In the genomic region with DNA sequence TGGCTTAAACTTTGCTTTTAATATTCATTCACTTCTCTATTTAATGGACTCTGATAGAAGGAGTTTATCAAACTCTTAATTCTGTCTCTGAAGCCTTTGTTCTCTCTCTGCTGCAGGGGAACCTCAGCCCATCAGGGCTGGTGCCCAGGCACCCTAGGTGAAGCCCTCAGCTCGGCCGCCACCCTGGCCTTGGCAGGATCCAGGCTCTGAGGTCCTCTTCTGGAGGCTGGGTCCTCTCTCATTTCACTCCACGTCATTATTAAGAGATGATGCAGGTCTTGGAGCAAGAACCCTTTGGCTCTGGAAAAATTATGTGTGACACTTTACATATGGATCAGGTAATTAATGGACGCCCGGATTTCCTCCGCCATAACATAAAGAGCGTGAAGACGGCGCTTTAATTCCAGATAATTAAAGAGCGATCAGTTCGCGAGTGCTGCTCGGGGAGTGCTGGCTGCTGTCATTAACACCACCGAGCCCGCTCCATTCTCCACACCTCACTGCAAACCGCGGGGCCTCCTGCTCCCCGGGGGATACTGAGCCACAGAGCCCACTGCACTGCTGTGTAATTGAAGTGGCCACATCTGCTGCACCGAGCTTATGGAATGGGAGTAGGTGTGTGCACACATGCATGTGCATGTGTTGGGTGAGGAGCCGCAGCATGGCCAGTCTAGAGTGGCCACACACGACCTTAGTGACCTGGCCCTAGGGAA, we compare ENCODE assay signal across 12 cellular contexts.
"Had no signal": no experiment of that assay in that cellular context is flagged by ENCODE, and none has a peak within 500 bp of the region (broad histone marks: within the 10 kb centered on the region; RNA-seq: fewer than 3 reads in every experiment).

No MANE protein-coding gene starts in this region.

- H3K27ac Mint-ChIP-seq: activated CD4-positive, alpha-beta memory T cell treated with anti-CD3 and anti-CD28 coated beads for 36 hours had no signal

- H3K9me3 ChIP-seq: pancreas had no signal

- H3K36me3 ChIP-seq: esophagus squamous epithelium, pancreas had no signal

- H3K27ac ChIP-seq: body of pancreas, esophagus squamous epithelium, pancreas had no signal

- H3K27me3 ChIP-seq: pancreas had no signal

- H3K4me3 Mint-ChIP-seq: activated CD4-positive, alpha-beta memory T cell treated with anti-CD3 and anti-CD28 coated beads for 36 hours had no signal

- DNase-seq: activated CD4-positive, alpha-beta memory T cell treated with anti-CD3 and anti-CD28 coated beads for 36 hours; activated naive CD4-positive, alpha-beta T cell treated with anti-CD3 and anti-CD28 coated beads, Interleukin-2, amount 50 U/mL, for 16 hours; amniotic stem cell; body of pancreas; esophagus squamous epithelium; foreskin fibroblast; mucosa of descending colon; pancreas; stimulated activated CD4-positive, alpha-beta T cell treated with anti-CD3 and anti-CD28 coated beads, Interleukin-2, amount 100 ng/mL, for 48 hours; stimulated activated naive CD4-positive, alpha-beta T cell treated with Interleukin-2 at 50 U/mL for 16 hours; trophoblast cell had no signal

- ATAC-seq: body of pancreas; mucosa of descending colon; naive thymus-derived CD8-positive, alpha-beta T cell; pancreas had no signal

- H3K4me3 ChIP-seq: body of pancreas, esophagus squamous epithelium, mucosa of descending colon, pancreas had no signal

- H3K4me1 ChIP-seq: body of pancreas, pancreas had no signal
